20 cellular contexts compared by ENCODE assay signal in the genomic region with DNA sequence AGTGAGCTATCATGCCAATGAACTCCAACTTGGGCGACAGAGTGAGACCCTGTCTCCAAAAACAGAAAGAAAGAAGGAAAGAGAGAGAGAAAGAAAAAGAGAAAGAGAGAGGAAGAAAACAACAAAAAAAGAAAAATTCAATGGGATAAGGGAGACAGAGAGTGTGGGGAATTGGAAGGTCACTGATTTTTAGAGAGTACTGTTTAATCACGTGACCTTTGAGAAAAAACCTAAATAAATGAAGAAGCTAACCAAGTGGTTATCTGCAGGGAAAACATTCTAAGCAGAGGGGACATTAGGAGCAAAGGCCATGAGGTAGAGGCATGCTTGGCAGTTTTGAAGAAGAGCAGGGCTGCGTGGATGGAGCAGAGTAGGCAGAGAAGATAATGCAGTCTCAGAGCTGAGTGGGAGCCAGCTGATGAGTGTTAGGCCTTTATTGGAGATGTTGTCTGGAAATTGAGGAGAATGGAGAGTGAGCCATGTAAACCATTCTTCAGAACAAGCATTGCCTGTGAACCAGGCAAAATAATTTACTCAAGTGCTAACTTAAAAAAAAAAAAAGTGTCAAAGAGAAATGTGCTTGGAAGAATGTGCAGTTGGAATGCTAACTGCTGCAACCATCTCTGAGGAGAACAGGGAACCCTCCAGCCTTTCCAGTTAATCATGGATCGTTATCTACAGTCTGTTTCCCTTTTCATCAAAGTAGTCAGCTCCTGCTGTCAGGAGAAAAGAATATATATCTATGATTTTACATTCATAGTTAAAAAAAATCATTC.
"Had no signal": no experiment of that assay in that cellular context is flagged by ENCODE, and none has a peak within 500 bp of the region (broad histone marks: within the 10 kb centered on the region; RNA-seq: fewer than 3 reads in every experiment).

No MANE protein-coding gene starts in this region.

- H3K4me3 ChIP-seq: hepatocyte, stomach, testis, upper lobe of left lung had no signal

- H3K9me3 Mint-ChIP-seq: activated T-cell treated with anti-CD3 and anti-CD28 coated beads, Interleukin-2, amount 50 U/mL, for 4 hours; nephron had no signal

- H3K27me3 ChIP-seq: brain microvascular endothelial cell, hepatocyte, stomach, testis, upper lobe of left lung had no signal

- H3K4me1 ChIP-seq: stomach, upper lobe of left lung had no signal

- DNase-seq: activated CD4-positive, alpha-beta T cell treated with anti-CD3 and anti-CD28 coated beads, Interleukin-2, amount 10 ng/mL, durations not matched to agents 24 days and 14 days; activated CD8-positive, alpha-beta memory T cell treated with anti-CD3 and anti-CD28 coated beads, Interleukin-2, amount 50 U/mL, for 4 hours; activated CD8-positive, alpha-beta T cell treated with anti-CD3 and anti-CD28 coated beads for 36 hours; activated naive CD4-positive, alpha-beta T cell treated with anti-CD3 and anti-CD28 coated beads for 36 hours; activated T-cell treated with anti-CD3 and anti-CD28 coated beads, Interleukin-2, amount 50 U/mL, for 4 hours; brain microvascular endothelial cell; cortex of kidney; effector CD4-positive, alpha-beta T cell; left cardiac atrium; mesendoderm; occipital lobe; stimulated activated CD4-positive, alpha-beta T cell treated with anti-CD3 and anti-CD28 coated beads, Interleukin-2, amount 100 ng/mL, for 48 hours; stomach; T-cell; T-helper 9 cell; testis; upper lobe of left lung had no signal

- H3K9me3 ChIP-seq: stomach, testis, upper lobe of left lung had no signal

- H3K36me3 Mint-ChIP-seq: T-cell had no signal

- H3K27ac Mint-ChIP-seq: activated CD4-positive, alpha-beta T cell treated with anti-CD3 and anti-CD28 coated beads, Interleukin-2, amount 10 ng/mL, durations not matched to agents 24 days and 14 days; activated CD8-positive, alpha-beta T cell treated with anti-CD3 and anti-CD28 coated beads for 36 hours; activated naive CD4-positive, alpha-beta T cell treated with anti-CD3 and anti-CD28 coated beads for 36 hours; nephron; T-cell had no signal

- ATAC-seq: activated CD8-positive, alpha-beta T cell treated with anti-CD3 and anti-CD28 coated beads for 36 hours; activated T-cell treated with anti-CD3 and anti-CD28 coated beads, Interleukin-2, amount 50 U/mL, for 4 hours; esophagus mucosa; T-cell had no signal

- H3K27me3 Mint-ChIP-seq: activated CD4-positive, alpha-beta T cell treated with anti-CD3 and anti-CD28 coated beads, Interleukin-2, amount 10 ng/mL, durations not matched to agents 24 days and 14 days; activated CD8-positive, alpha-beta T cell treated with anti-CD3 and anti-CD28 coated beads for 36 hours; T-cell had no signal

- H3K4me3 Mint-ChIP-seq: activated CD4-positive, alpha-beta T cell treated with anti-CD3 and anti-CD28 coated beads, Interleukin-2, amount 10 ng/mL, durations not matched to agents 24 days and 14 days; activated CD8-positive, alpha-beta T cell treated with anti-CD3 and anti-CD28 coated beads for 36 hours; activated naive CD4-positive, alpha-beta T cell treated with anti-CD3 and anti-CD28 coated beads for 36 hours; activated T-cell treated with anti-CD3 and anti-CD28 coated beads, Interleukin-2, amount 50 U/mL, for 4 hours; nephron; T-cell had no signal

- H3K36me3 ChIP-seq: brain microvascular endothelial cell, stomach, upper lobe of left lung had no signal

- H3K4me1 Mint-ChIP-seq: activated CD4-positive, alpha-beta T cell treated with anti-CD3 and anti-CD28 coated beads, Interleukin-2, amount 10 ng/mL, durations not matched to agents 24 days and 14 days; nephron; T-cell had no signal
